ENCODE assay signal across 1 cellular context in the genomic region with DNA sequence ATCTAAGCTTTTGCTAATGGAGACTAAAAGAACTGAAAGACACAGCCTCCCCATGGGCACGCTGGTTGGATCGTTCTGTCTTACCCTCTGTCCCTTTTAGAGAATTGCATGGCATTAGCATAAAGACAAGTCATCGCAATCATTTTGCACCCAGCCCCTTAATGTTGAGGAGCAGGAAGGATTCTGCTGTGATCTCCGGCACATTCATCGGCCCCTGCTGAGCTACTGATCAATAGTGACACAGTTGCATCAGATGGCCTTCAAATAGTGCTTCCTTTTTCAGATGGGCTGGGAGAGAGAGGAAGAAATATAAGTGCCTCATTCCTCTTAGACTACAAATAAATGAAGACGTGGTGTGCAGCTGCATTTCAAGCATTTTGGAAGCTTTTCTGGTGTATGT.
TF ChIP-seq lines count a peak whose summit lies in the region.

No MANE protein-coding gene starts in this region.

TF ChIP-seq in HepG2, 621 proteins besides CTCF, POLR2A, EP300 and RAD21 (continued from another document):
- TF ChIP-seq, protein P1, sequence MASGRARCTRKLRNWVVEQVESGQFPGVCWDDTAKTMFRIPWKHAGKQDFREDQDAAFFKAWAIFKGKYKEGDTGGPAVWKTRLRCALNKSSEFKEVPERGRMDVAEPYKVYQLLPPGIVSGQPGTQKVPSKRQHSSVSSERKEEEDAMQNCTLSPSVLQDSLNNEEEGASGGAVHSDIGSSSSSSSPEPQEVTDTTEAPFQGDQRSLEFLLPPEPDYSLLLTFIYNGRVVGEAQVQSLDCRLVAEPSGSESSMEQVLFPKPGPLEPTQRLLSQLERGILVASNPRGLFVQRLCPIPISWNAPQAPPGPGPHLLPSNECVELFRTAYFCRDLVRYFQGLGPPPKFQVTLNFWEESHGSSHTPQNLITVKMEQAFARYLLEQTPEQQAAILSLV (CRISPR knock-in tag; IDR thresholded peaks at IDR 0.05; ENCODE audit: borderline replicate concordance), result no peak
- TF ChIP-seq, protein P2, sequence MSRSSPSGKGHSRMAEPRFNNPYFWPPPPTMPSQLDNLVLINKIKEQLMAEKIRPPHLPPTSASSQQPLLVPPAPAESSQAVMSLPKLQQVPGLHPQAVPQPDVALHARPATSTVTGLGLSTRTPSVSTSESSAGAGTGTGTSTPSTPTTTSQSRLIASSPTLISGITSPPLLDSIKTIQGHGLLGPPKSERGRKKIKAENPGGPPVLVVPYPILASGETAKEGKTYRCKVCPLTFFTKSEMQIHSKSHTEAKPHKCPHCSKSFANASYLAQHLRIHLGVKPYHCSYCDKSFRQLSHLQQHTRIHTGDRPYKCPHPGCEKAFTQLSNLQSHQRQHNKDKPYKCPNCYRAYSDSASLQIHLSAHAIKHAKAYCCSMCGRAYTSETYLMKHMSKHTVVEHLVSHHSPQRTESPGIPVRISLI (CRISPR knock-in tag; IDR thresholded peaks at IDR 0.05; ENCODE audit: borderline replicate concordance), result no peak
- TF ChIP-seq, protein P3, sequence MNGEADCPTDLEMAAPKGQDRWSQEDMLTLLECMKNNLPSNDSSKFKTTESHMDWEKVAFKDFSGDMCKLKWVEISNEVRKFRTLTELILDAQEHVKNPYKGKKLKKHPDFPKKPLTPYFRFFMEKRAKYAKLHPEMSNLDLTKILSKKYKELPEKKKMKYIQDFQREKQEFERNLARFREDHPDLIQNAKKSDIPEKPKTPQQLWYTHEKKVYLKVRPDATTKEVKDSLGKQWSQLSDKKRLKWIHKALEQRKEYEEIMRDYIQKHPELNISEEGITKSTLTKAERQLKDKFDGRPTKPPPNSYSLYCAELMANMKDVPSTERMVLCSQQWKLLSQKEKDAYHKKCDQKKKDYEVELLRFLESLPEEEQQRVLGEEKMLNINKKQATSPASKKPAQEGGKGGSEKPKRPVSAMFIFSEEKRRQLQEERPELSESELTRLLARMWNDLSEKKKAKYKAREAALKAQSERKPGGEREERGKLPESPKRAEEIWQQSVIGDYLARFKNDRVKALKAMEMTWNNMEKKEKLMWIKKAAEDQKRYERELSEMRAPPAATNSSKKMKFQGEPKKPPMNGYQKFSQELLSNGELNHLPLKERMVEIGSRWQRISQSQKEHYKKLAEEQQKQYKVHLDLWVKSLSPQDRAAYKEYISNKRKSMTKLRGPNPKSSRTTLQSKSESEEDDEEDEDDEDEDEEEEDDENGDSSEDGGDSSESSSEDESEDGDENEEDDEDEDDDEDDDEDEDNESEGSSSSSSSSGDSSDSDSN (CRISPR knock-in tag; IDR thresholded peaks at IDR 0.05), result no peak
TF ChIP-seq in HepG2: peak in this region for 57.
